Comparison of ENCODE assay signal across 11 cellular contexts in genomic region chr1:59143824-59144223, GRCh38.
DNase-seq lines count a peak whose midpoint lies in the region; ATAC-seq, FAIRE-seq and TF ChIP-seq lines count a peak whose summit lies in the region.
"Had no signal": no experiment of that assay in that cellular context is flagged by ENCODE, and none has a peak within 500 bp of the region (broad histone marks: within the 10 kb centered on the region; RNA-seq: fewer than 3 reads in every experiment).

No MANE protein-coding gene starts in this region.

- H3K36me3 ChIP-seq in lower lobe of right lung: no peaks in the 10 kb centered on the region

- intact Hi-C loops in lower lobe of right lung (cut with DNase I): no loop called here

- peaks cover 30% of the 10 kb centered on the region for H3K4me1 ChIP-seq in lower lobe of right lung

- no peak for ATAC-seq in HG03457 (IDR thresholded peaks at IDR 0.05; ENCODE audit: unreplicated experiment)
- no peak for ATAC-seq in lower lobe of right lung
- no peak for ATAC-seq in GM19324 (IDR thresholded peaks at IDR 0.05; ENCODE audit: low FRiP score, unreplicated experiment)

- no peak for TF ChIP-seq CTCF in lower lobe of right lung (IDR thresholded peaks at IDR 0.05)

- no peaks in the 10 kb centered on the region for H3K27me3 ChIP-seq in lower lobe of right lung (ENCODE audit: low read depth)

- no peak overlapping the region for H3K27ac ChIP-seq in lower lobe of right lung

- no peak overlapping the region for H3K4me3 ChIP-seq in lower lobe of right lung

- no peak for FAIRE-seq in RCC 7860 (lab: Jason Lieb, UNC)

- H3K9me3 ChIP-seq in lower lobe of right lung: no peaks in the 10 kb centered on the region

- DNase-seq in ELR (ENCODE audit: low read depth): peak; percentile 52
- peak; percentile 69 for DNase-seq in RCC 7860 (ENCODE audit: low spot score)
- peak; percentile 42 for DNase-seq in fibroblast of peridontal ligament (ENCODE audit: extremely low read depth)
- peak; percentile 91 for DNase-seq in renal cortical epithelial cell (ENCODE audit: low read depth)
- no peak for DNase-seq in lower lobe of right lung
- DNase-seq in NCI-H1105 (lab: John Stamatoyannopoulos, UW): no peak
- DNase-seq: activated CD4-positive, alpha-beta T cell treated with anti-CD3 and anti-CD28 coated beads for 48 hours; NCI-H1930; posterior cingulate gyrus had no signal

Comparison
In these comparisons a context has a peak if more than half of its experiments do, and no peak if none do; other contexts are left out.
1. DNase-seq: peak in ELR (single experiment), RCC 7860 (single experiment), fibroblast of peridontal ligament (single experiment) and renal cortical epithelial cell (single experiment); none in lower lobe of right lung (single experiment) and NCI-H1105 (single experiment).